ENCODE assay signal across 8 cellular contexts in the genomic region with DNA sequence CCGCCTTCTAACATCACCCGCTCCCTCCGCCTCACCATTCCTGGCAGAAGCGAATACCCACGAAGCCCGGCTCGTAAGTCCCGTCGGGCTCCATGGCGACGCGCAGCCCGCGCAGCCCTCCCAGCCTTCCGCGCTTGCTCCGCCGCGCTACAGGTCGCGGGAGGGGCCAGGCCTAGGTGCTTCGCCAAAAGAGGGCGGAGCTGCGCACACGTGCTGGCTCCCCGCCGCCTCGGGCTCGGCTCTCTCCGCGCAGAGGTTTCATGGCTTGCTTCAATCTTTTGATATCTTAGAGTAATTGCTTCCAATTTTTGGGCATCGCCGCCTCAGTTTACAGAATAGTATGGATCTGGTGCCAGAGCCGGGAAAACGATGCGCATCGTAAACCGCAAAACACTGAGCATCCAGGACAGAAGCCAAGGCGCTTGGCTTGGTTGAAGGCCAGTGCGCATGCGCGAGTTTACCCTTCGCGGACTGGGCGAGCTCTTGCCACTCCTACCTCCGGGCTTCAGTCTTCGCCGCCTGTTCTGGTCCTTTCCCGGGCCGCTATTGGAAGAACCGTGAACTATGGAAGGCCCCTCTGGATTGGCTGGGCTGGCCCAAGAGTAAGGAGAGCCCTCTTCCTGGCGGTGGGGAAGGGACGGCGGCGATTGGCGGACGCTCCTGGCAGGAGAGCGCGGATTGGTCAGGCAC. TPM values are rescaled to one million over a fixed set of nuclear protein-coding genes. Genes with fewer than 3 reads are reported as not detected.
A peak's percentile ranks its signal among the peaks of the same experiment; 100 is the strongest.
DNase-seq lines count a peak whose midpoint lies in the region; ATAC-seq and FAIRE-seq lines count a peak whose summit lies in the region.

Gene POLR2I, minus strand, starts transcription at position 113 of the 690 bp plus-strand sequence. Its CDS starts 19 bp downstream, at position 94.

- H3K27ac ChIP-seq in KOPT-K1 (ENCODE audit: low read depth, low read length, poor library complexity, severe bottlenecking) (peak within 1 kb of the TSS; percentile 68), muscle layer of duodenum (ENCODE audit: low read length) (peak within 1 kb of the TSS; percentile 83)

- FAIRE-seq in RCC 7860 (lab: Jason Lieb, UNC) = peak; percentile 87

- H3K4me3 Mint-ChIP-seq in activated T-cell treated with anti-CD3 and anti-CD28 coated beads, Interleukin-2, amount 50 U/mL, for 72 hours = peak within 1 kb of the TSS; percentile 97 to 98

- ATAC-seq in GM21786 (IDR thresholded peaks at IDR 0.05; ENCODE audit: unreplicated experiment) = peak; percentile 83
- peak; percentile 88 for ATAC-seq in activated T-cell treated with anti-CD3 and anti-CD28 coated beads, Interleukin-2, amount 50 U/mL, for 72 hours (replicated peaks in 1 of 2)
- peak; percentile 94 for ATAC-seq in esophagus mucosa

- H3K4me3 ChIP-seq in muscle layer of duodenum (ENCODE audit: low read depth in 1 of 2, low read length in 2 of 2) = peak within 1 kb of the TSS; percentile 76 to 93

- H3K4me1 Mint-ChIP-seq in activated T-cell treated with anti-CD3 and anti-CD28 coated beads, Interleukin-2, amount 50 U/mL, for 72 hours (ENCODE audit: low read depth) = peaks cover 39% of the 10 kb centered on the region

- H3K4me1 ChIP-seq in muscle layer of duodenum (ENCODE audit: control insufficient read depth in 1 of 2, insufficient read depth in 2 of 2, low read length in 2 of 2) = peaks cover 0 to 29% of the 10 kb centered on the region in 2 donors

- H3K9me3 Mint-ChIP-seq in activated T-cell treated with anti-CD3 and anti-CD28 coated beads, Interleukin-2, amount 50 U/mL, for 72 hours = no peaks in the 10 kb centered on the region

- H3K27ac Mint-ChIP-seq in activated T-cell treated with anti-CD3 and anti-CD28 coated beads, Interleukin-2, amount 50 U/mL, for 72 hours = peak within 1 kb of the TSS; percentile 98

- H3K36me3 Mint-ChIP-seq in activated T-cell treated with anti-CD3 and anti-CD28 coated beads, Interleukin-2, amount 50 U/mL, for 72 hours (ENCODE audit: insufficient read depth in 2 of 2) = peaks cover 9 to 17% of the 10 kb centered on the region in 2 donors

- no peaks in the 10 kb centered on the region for H3K9me3 ChIP-seq in KOPT-K1 (ENCODE audit: insufficient read depth, low read length, poor library complexity, severe bottlenecking)
- H3K9me3 ChIP-seq in muscle layer of duodenum (ENCODE audit: control insufficient read depth in 1 of 2, low read length in 2 of 2) = no peaks in the 10 kb centered on the region

- no peaks in the 10 kb centered on the region for H3K27me3 ChIP-seq in muscle layer of duodenum (ENCODE audit: low read depth, low read length)

- DNase-seq in DMS79 (lab: John Stamatoyannopoulos, UW) = peak; percentile 99
- DNase-seq in RCC 7860 (ENCODE audit: low spot score) = peak; percentile 99
- DNase-seq in activated T-cell treated with anti-CD3 and anti-CD28 coated beads, Interleukin-2, amount 50 U/mL, for 72 hours = peak; percentile 97 to 99
- DNase-seq in stimulated activated CD8-positive, alpha-beta memory T cell treated with anti-CD3 and anti-CD28 coated beads, Interleukin-7, amount 100 ng/mL, for 4 hours (ENCODE audit: low read depth in 2 of 2) = peak; percentile 98 to 99

- H3K27me3 Mint-ChIP-seq in activated T-cell treated with anti-CD3 and anti-CD28 coated beads, Interleukin-2, amount 50 U/mL, for 72 hours (ENCODE audit: low read depth) = no peaks in the 10 kb centered on the region

- H3K36me3 ChIP-seq in KOPT-K1 (ENCODE audit: insufficient read depth, low read length) (peaks cover 57% of the 10 kb centered on the region), muscle layer of duodenum (ENCODE audit: control insufficient read depth in 1 of 2, insufficient read depth in 2 of 2, low read length in 2 of 2) (peaks cover 4 to 30% of the 10 kb centered on the region in 2 donors)

RNA-seq across cellular contexts. Expression of gene POLR2I, which starts in this region (rescaled TPM):
- 10 to 100 TPM; 38.6 to 55.0 TPM for total RNA-seq in activated T-cell treated with anti-CD3 and anti-CD28 coated beads, Interleukin-2, amount 50 U/mL, for 72 hours
- 72.0 TPM for total RNA-seq in esophagus mucosa

Comparison
In these comparisons a context has a peak if more than half of its experiments do, and no peak if none do; other contexts are left out.
1. Peak in every context shown above with its lines: DNase-seq, ATAC-seq, H3K4me3 ChIP-seq and H3K27ac ChIP-seq.